11 cellular contexts compared by ENCODE assay signal in genomic region chr1:155931332-155932038, GRCh38. TPM values are rescaled to one million over a fixed set of nuclear protein-coding genes. Genes with fewer than 3 reads are reported as not detected.
DNase-seq lines count a peak whose midpoint lies in the region; ATAC-seq, FAIRE-seq and TF ChIP-seq lines count a peak whose summit lies in the region.
"Had no signal": no experiment of that assay in that cellular context is flagged by ENCODE, and none has a peak within 500 bp of the region (broad histone marks: within the 10 kb centered on the region; RNA-seq: fewer than 3 reads in every experiment).

No MANE protein-coding gene starts in this region.

- H3K9ac ChIP-seq in MM.1S (ENCODE audit: low read length) (no peak overlapping the region), mucosa of stomach (ENCODE audit: low read length) (peak overlapping the region; percentile 45)

- H3K27ac ChIP-seq in CD4-positive, alpha-beta T cell (ENCODE audit: low read depth, low read length) = no peak overlapping the region
- peak overlapping the region; percentile 3; the same call in 1 of the 2 replicates for H3K27ac ChIP-seq in MM.1S (ENCODE audit: low read length)

- peak overlapping the region; percentile 3; the same call in 1 of the 2 replicates for H3K4me3 ChIP-seq in MM.1S (ENCODE audit: low read length)
- H3K4me3 ChIP-seq in bronchial epithelial cell (ENCODE audit: low read depth, low read length) = peak overlapping the region; percentile 5
- no peak overlapping the region for H3K4me3 ChIP-seq in mucosa of stomach (ENCODE audit: low read length)

- peaks cover 61% of the 10 kb centered on the region for H3K36me3 Mint-ChIP-seq in CD4-positive, alpha-beta T cell (ENCODE audit: low read depth)

- no peak for ATAC-seq in CD4-positive, alpha-beta T cell (ENCODE audit: poor library complexity)
- no peak for ATAC-seq in GM18511 (IDR thresholded peaks at IDR 0.05; ENCODE audit: unreplicated experiment)

- intact Hi-C loops in CD4-positive, alpha-beta T cell (cut with DNase I, micrococcal nuclease) = loop anchor here (5.0 kb wide), 2 partner anchors 74 to 121 kb away; partner anchors contain the start of genes GON4L (in 1 of the 2), LAMTOR2 (in 1 of the 2), SYT11 (in 1 of the 2) and UBQLN4 (in 1 of the 2)

- no peaks in the 10 kb centered on the region for H3K9me3 Mint-ChIP-seq in CD4-positive, alpha-beta T cell

- H3K4me1 ChIP-seq in MM.1S (ENCODE audit: low read length) (peaks cover 15% of the 10 kb centered on the region), mucosa of stomach (ENCODE audit: control insufficient read depth, insufficient read depth, low read length) (peaks cover 33% of the 10 kb centered on the region)

- H3K4me2 ChIP-seq in MM.1S (ENCODE audit: low read depth, low read length) = peak overlapping the region; percentile 86

- CTCF ChIA-PET in CD4-positive, alpha-beta T cell (lab: Charles Lee) = interaction anchor here (0.6 to 2.0 kb wide), 4 partner anchors 15 to 100 kb away, joined by 3 to 8 read pairs (median 4); no protein-coding TSS in a partner anchor

- no peak overlapping the region for H3K27ac Mint-ChIP-seq in CD4-positive, alpha-beta T cell

- H3K36me3 ChIP-seq in MM.1S (replicated peaks; ENCODE audit: insufficient read depth, low read length) (peaks cover 26% of the 10 kb centered on the region), bronchial epithelial cell (ENCODE audit: control insufficient read depth, insufficient read depth, low read length) (peaks cover 9% of the 10 kb centered on the region), mucosa of stomach (ENCODE audit: control insufficient read depth, insufficient read depth, low read length) (peaks cover 5% of the 10 kb centered on the region)

- TF ChIP-seq CTCF in CD4-positive, alpha-beta T cell (IDR thresholded peaks at IDR 0.05) = no peak
- TF ChIP-seq CTCF in MM.1S (IDR thresholded peaks at IDR 0.05; ENCODE audit: low read length) = no peak
- no peak for TF ChIP-seq CTCF in bronchial epithelial cell (IDR thresholded peaks at IDR 0.05; ENCODE audit: insufficient read depth, low read length, severe bottlenecking)

- peak overlapping the region; percentile 65 for H3K4me3 Mint-ChIP-seq in CD4-positive, alpha-beta T cell

- no peak for DNase-seq in CD4-positive, alpha-beta T cell
- DNase-seq in MM.1S (peak; percentile 52), bronchial epithelial cell (ENCODE audit: low read depth) (peak; percentile 68), pons (ENCODE audit: low spot score) (no peak), NCI-H2196 (lab: John Stamatoyannopoulos, UW; ENCODE audit: unreplicated experiment) (no peak), SW 1271 (lab: John Stamatoyannopoulos, UW) (no peak)
- DNase-seq: GF-D8, SHP77 had no signal

- POLR2A ChIA-PET in CD4-positive, alpha-beta T cell (lab: Charles Lee) = interaction anchor here (0.6 to 6.0 kb wide), 4 partner anchors 14 to 161 kb away, joined by 3 to 92 read pairs (median 4); partner anchors contain the start of gene ARHGEF2

- peaks cover 17% of the 10 kb centered on the region for H4K20me1 ChIP-seq in MM.1S (ENCODE audit: insufficient read depth, low read length)

- FAIRE-seq in bronchial epithelial cell (lab: Jason Lieb, UNC) = no peak
- FAIRE-seq: colon had no signal

- no peak overlapping the region for H2AFZ ChIP-seq in MM.1S (ENCODE audit: low read length)

- H3K79me2 ChIP-seq in MM.1S (ENCODE audit: low read length) = peaks cover 79% of the 10 kb centered on the region

- no peaks in the 10 kb centered on the region for H3K27me3 Mint-ChIP-seq in CD4-positive, alpha-beta T cell

- H3K9me2 ChIP-seq in MM.1S (replicated peaks; ENCODE audit: insufficient read depth, low read length) = no peaks in the 10 kb centered on the region

- H3K9me3 ChIP-seq in CD4-positive, alpha-beta T cell (ENCODE audit: control insufficient read depth, low read length) = no peaks in the 10 kb centered on the region
- H3K9me3 ChIP-seq in MM.1S (replicated peaks; ENCODE audit: insufficient read depth, low read length) = no peaks in the 10 kb centered on the region
- no peaks in the 10 kb centered on the region for H3K9me3 ChIP-seq in mucosa of stomach (ENCODE audit: control insufficient read depth, low read length)

- H3K27me3 ChIP-seq in CD4-positive, alpha-beta T cell (ENCODE audit: control insufficient read depth, insufficient read depth, low read length) = no peaks in the 10 kb centered on the region
- H3K27me3 ChIP-seq in MM.1S (replicated peaks; ENCODE audit: insufficient read depth, low read length) (no peaks in the 10 kb centered on the region), bronchial epithelial cell (ENCODE audit: control insufficient read depth, insufficient read depth, low read length) (no peaks in the 10 kb centered on the region), mucosa of stomach (ENCODE audit: control insufficient read depth, insufficient read depth, low read length) (no peaks in the 10 kb centered on the region)

- H3K4me1 Mint-ChIP-seq in CD4-positive, alpha-beta T cell (ENCODE audit: low read depth) = peaks cover 37% of the 10 kb centered on the region

- peaks cover 24% of the 10 kb centered on the region for H3F3A ChIP-seq in MM.1S (ENCODE audit: insufficient read depth, low read length)

RNA-seq across cellular contexts. Expression of gene KHDC4, which starts 2.7 kb away (rescaled TPM):
- 10 to 100 TPM; 56.6 to 60.8 TPM for total RNA-seq in CD4-positive, alpha-beta T cell
- 20.3 and 30.3 TPM in 2 replicates for total RNA-seq in bronchial epithelial cell

RNA-seq across cellular contexts. Expression of gene RXFP4, which starts 10.0 kb away (rescaled TPM):
- total RNA-seq in CD4-positive, alpha-beta T cell = not detected
- total RNA-seq in bronchial epithelial cell = not detected in 2 replicates

RNA-seq across cellular contexts. Expression of gene RIT1, which starts 20.3 kb away (rescaled TPM):
- total RNA-seq in CD4-positive, alpha-beta T cell = 10 to 100 TPM; 66.2 to 67.0 TPM
- total RNA-seq in bronchial epithelial cell = 49.8 and 66.6 TPM in 2 replicates

RNA-seq across cellular contexts. Expression of gene ARHGEF2, which starts 46.9 kb away (rescaled TPM):
- total RNA-seq in CD4-positive, alpha-beta T cell = 10 to 100 TPM; 54.8 to 62.4 TPM
- total RNA-seq in bronchial epithelial cell = 57.1 and 79.2 TPM in 2 replicates

Comparison
In these comparisons a context has a peak if more than half of its experiments do, and no peak if none do; other contexts are left out.
1. DNase-seq: peak in MM.1S (single experiment) and bronchial epithelial cell (single experiment); none in CD4-positive, alpha-beta T cell (0 of 10), pons (single experiment), NCI-H2196 (single experiment) and SW 1271 (0 of 2).